In the genomic region with DNA sequence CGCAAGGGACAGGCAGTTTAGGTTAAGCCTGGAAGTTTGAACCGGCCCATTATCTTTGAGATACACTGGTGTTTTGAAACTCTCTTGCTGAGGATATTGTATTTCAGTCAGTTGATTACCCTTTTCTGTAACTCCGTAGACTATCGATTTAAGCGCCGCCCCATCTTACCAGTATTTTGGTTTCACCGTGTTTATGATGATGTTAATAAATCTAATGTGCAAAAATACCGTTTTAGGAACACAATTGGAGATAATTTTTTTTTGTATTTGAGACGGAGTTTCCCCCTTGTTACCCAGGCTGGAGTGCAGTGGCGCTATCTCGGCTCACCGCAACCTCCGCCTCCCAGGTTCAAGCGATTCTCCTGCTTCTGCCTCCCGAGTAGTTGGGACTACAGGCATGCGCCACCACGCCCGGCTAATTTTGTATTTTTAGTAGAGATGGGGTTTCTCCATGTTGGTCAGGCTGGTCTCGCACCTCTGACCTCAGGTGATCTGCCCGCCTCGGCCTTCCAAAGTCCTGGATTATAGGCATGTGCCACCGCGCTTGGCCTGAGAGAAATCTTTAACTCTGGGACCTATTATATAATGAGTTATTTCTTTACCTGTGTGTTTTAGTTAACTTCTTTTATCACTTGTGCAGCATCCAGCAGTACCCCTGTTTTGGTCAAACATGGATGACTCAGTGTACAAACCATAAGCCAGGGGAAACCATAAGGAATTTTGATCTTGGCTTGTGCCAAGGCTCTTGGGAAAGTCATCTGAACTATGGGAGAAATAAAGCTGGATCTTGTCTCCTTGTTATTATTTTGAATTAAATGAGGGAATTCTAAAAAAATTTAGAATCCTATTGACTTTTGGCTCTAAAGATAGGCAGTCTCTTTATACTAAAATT, we compare ENCODE assay signal across 8 cellular contexts. TPM values are rescaled to one million over a fixed set of nuclear protein-coding genes. Genes with fewer than 3 reads are reported as not detected.
DNase-seq lines count a peak whose midpoint lies in the region; ATAC-seq and TF ChIP-seq lines count a peak whose summit lies in the region.

No MANE protein-coding gene starts in this region.

- TF ChIP-seq CTCF in GM12875 (IDR thresholded peaks at IDR 0.05; ENCODE audit: borderline replicate concordance, insufficient read depth, low read depth, low read length), result no peak

- H3K27me3 Mint-ChIP-seq in naive thymus-derived CD4-positive, alpha-beta T cell, result no peaks in the 10 kb centered on the region

- peak; percentile 88 for DNase-seq in OCI-M1 (lab: John Stamatoyannopoulos, UW)
- DNase-seq in naive thymus-derived CD4-positive, alpha-beta T cell, result peak in 1 of 9 donors; percentile 8
- no peak for DNase-seq in effector CD4-positive, alpha-beta T cell
- DNase-seq in activated CD4-positive, CD25-positive, alpha-beta regulatory T cell (lab: John Stamatoyannopoulos, UW), result no peak
- no peak for DNase-seq in stimulated activated CD4-positive, alpha-beta T cell treated with anti-CD3 and anti-CD28 coated beads, Interleukin-4, amount 100 ng/mL, for 1 hour

- WGBS in ectodermal cell, 2 experiments, result 23 to 26% methylated on average over 23 of the region's 23 CpGs

- no peak for ATAC-seq in naive thymus-derived CD4-positive, alpha-beta T cell
- no peak for ATAC-seq in HG02571 (IDR thresholded peaks at IDR 0.05; ENCODE audit: unreplicated experiment)

- H3K4me3 ChIP-seq in GM12875 (ENCODE audit: low read depth, low read length) (peak overlapping the region; percentile 84), ectodermal cell (ENCODE audit: insufficient read depth, low read depth, low read length) (peak overlapping the region; percentile 93)
- peak overlapping the region; percentile 97 for H3K4me3 ChIP-seq in naive thymus-derived CD4-positive, alpha-beta T cell (ENCODE audit: low read length)

- H3K9me3 ChIP-seq in ectodermal cell (ENCODE audit: control insufficient read depth, low read length), result no peaks in the 10 kb centered on the region
- no peaks in the 10 kb centered on the region for H3K9me3 ChIP-seq in naive thymus-derived CD4-positive, alpha-beta T cell (ENCODE audit: control insufficient read depth in 2 of 3, low read length in 3 of 3)

- H3K4me1 Mint-ChIP-seq in naive thymus-derived CD4-positive, alpha-beta T cell, result peaks cover 32 to 48% (median 39%) of the 10 kb centered on the region in 7 donors

- CTCF ChIA-PET in naive thymus-derived CD4-positive, alpha-beta T cell (lab: Charles Lee), result no interaction called here

- peak overlapping the region; percentile 92 to 99 (median 95) for H3K4me3 Mint-ChIP-seq in naive thymus-derived CD4-positive, alpha-beta T cell

- peak overlapping the region; percentile 79 for H3K27ac ChIP-seq in ectodermal cell (ENCODE audit: insufficient read depth, low read depth, low read length, poor library complexity, severe bottlenecking)
- peak overlapping the region; percentile 98 for H3K27ac ChIP-seq in naive thymus-derived CD4-positive, alpha-beta T cell (ENCODE audit: low read depth, low read length)

- no peaks in the 10 kb centered on the region for H3K36me3 ChIP-seq in ectodermal cell (ENCODE audit: control insufficient read depth, insufficient read depth, low read length)
- H3K36me3 ChIP-seq in naive thymus-derived CD4-positive, alpha-beta T cell (ENCODE audit: control insufficient read depth in 2 of 3, insufficient read depth in 3 of 3, low read length in 3 of 3), result peaks cover 0 to 13% (median 0%) of the 10 kb centered on the region in 3 experiments

- H3K27me3 ChIP-seq in ectodermal cell (ENCODE audit: control insufficient read depth, insufficient read depth, low read length, poor library complexity, severe bottlenecking), result no peaks in the 10 kb centered on the region
- no peaks in the 10 kb centered on the region for H3K27me3 ChIP-seq in naive thymus-derived CD4-positive, alpha-beta T cell (ENCODE audit: control insufficient read depth in 2 of 2, insufficient read depth in 2 of 2, low read length in 2 of 2)

- peaks cover 7% of the 10 kb centered on the region for H3K4me1 ChIP-seq in ectodermal cell (ENCODE audit: control insufficient read depth, insufficient read depth, low read length)
- peaks cover 15 to 17% of the 10 kb centered on the region in 2 donors for H3K4me1 ChIP-seq in naive thymus-derived CD4-positive, alpha-beta T cell (ENCODE audit: control insufficient read depth in 2 of 2, insufficient read depth in 2 of 2, low read length in 2 of 2)

- H3K9me3 Mint-ChIP-seq in naive thymus-derived CD4-positive, alpha-beta T cell, result no peaks in the 10 kb centered on the region

- H3K27ac Mint-ChIP-seq in naive thymus-derived CD4-positive, alpha-beta T cell, result peak overlapping the region; percentile 90 to 98 (median 94)

- POLR2A ChIA-PET in naive thymus-derived CD4-positive, alpha-beta T cell (lab: Charles Lee), result interaction anchor here (0.7 to 1.0 kb wide), 2 partner anchors 8 to 48 kb away, joined by 3 read pairs; no protein-coding TSS in a partner anchor

- intact Hi-C loops in naive thymus-derived CD4-positive, alpha-beta T cell (cut with micrococcal nuclease), result loop anchor here (2.0 to 5.0 kb wide), 10 partner anchors 49 to 1966 kb away; partner anchors contain the start of genes BCCIP (in 2 of the 2), UROS (in 2 of the 2), ABRAXAS2 (in 1 of the 2) and ACADSB (in 1 of the 2)

- peaks cover 0 to 10% (median 1%) of the 10 kb centered on the region in 5 donors for H3K36me3 Mint-ChIP-seq in naive thymus-derived CD4-positive, alpha-beta T cell

RNA-seq across cellular contexts. Expression of gene ZRANB1, which starts 23.7 kb away (rescaled TPM):
- 14.9 TPM for polyA plus RNA-seq in ectodermal cell (2013, experiment 1 of 4)
- 15.9 TPM for polyA plus RNA-seq in ectodermal cell (2013, experiment 2 of 4)
- polyA plus RNA-seq in ectodermal cell (2013, experiment 3 of 4), result 11.6 TPM
- polyA plus RNA-seq in ectodermal cell (2013, experiment 4 of 4), result 13.1 TPM
- 10 to 100 TPM; 16.0 to 26.4 (median 22.5) TPM for total RNA-seq in naive thymus-derived CD4-positive, alpha-beta T cell
- 10 to 100 TPM in 1 of 2 donors, 1 to 10 TPM in 1; 7.3 to 10.5 TPM for polyA plus RNA-seq in naive thymus-derived CD4-positive, alpha-beta T cell
